Comparison of ENCODE assay signal across 1 cellular context in genomic region chr10:50554995-50555568, GRCh38.
TF ChIP-seq lines count a peak whose summit lies in the region.

No MANE protein-coding gene starts in this region.

TF ChIP-seq in K562, 482 proteins besides CTCF, POLR2A, EP300 and RAD21 (continued from another document and continues in another):
- TF ChIP-seq GMEB1 (CRISPR knock-in tag; IDR thresholded peaks at IDR 0.05) (no peak), ZNF175 (CRISPR knock-in tag; IDR thresholded peaks at IDR 0.05; ENCODE audit: low read depth) (peak; percentile 40), ZNF146 (CRISPR knock-in tag; IDR thresholded peaks at IDR 0.05; ENCODE audit: unreplicated experiment) (no peak), ZNF431 (CRISPR knock-in tag; IDR thresholded peaks at IDR 0.05) (0 out of 2 replicates have a peak, but pooled peaks have one; percentile 4), MEF2D (tag; conservative IDR thresholded peaks at IDR 0.05; ENCODE audit: low read depth) (no peak), E4F1 (CRISPR knock-in tag; IDR thresholded peaks at IDR 0.05; ENCODE audit: borderline replicate concordance) (no peak), ZFX (CRISPR knock-in tag; IDR thresholded peaks at IDR 0.05) (peak; percentile 37; the same call in 1 of the 2 replicates), L3MBTL2 (IDR thresholded peaks at IDR 0.05) (peak; percentile 91), SETDB1 (IDR thresholded peaks at IDR 0.05; ENCODE audit: low read length) (no peak), ATF6 (CRISPR knock-in tag; IDR thresholded peaks at IDR 0.05) (no peak), ZEB2 (IDR thresholded peaks at IDR 0.05) (peak; percentile 50; the same call in 1 of the 2 replicates), GABPA (tag; conservative IDR thresholded peaks at IDR 0.05; ENCODE audit: low read depth) (no peak; the same call in 1 of the 2 replicates), ZNF696 (CRISPR knock-in tag; conservative IDR thresholded peaks at IDR 0.05) (no peak), BMI1 (IDR thresholded peaks at IDR 0.05; ENCODE audit: low read length) (no peak), TARDBP (IDR thresholded peaks at IDR 0.05) (no peak), ZMIZ1 (IDR thresholded peaks at IDR 0.05; ENCODE audit: low read depth in 2 of 2, low read length in 2 of 2) (peak in 1 of 2 experiments; percentile 72; a peak in 2 of 4 replicates), MYC (IDR thresholded peaks at IDR 0.05; ENCODE audit: low read depth, low read length) (peak; percentile 90), MYC (CRISPR knock-in tag; IDR thresholded peaks at IDR 0.05; ENCODE audit: borderline replicate concordance, low read depth) (peak; percentile 63; the same call in 1 of the 2 replicates), AFF1 (IDR thresholded peaks at IDR 0.05; ENCODE audit: low read depth in 1 of 2, partially characterized antibody in 2 of 2) (peak in 1 of 2 experiments; percentile 42), MAFF (IDR thresholded peaks at IDR 0.05; ENCODE audit: low read length) (no peak), SAP30 (IDR thresholded peaks at IDR 0.05; ENCODE audit: borderline replicate concordance, insufficient read depth, low read depth, low read length, poor library complexity, severe bottlenecking) (no peak), TGIF2 (CRISPR knock-in tag; IDR thresholded peaks at IDR 0.05) (no peak), ZNF512 (tag; IDR thresholded peaks at IDR 0.05) (no peak), HNRNPLL (IDR thresholded peaks at IDR 0.05; ENCODE audit: low read depth, low read length, poor library complexity, severe bottlenecking) (no peak), SUPT5H (IDR thresholded peaks at IDR 0.05) (no peak), CHD2 (IDR thresholded peaks at IDR 0.05; ENCODE audit: low read depth, low read length) (no peak), ZNF75A (CRISPR knock-in tag; IDR thresholded peaks at IDR 0.05) (0 out of 2 replicates have a peak, but pooled peaks have one; percentile 11), ESRRA (IDR thresholded peaks at IDR 0.05; ENCODE audit: borderline replicate concordance, low read depth) (no peak), ZNF217 (CRISPR knock-in tag; IDR thresholded peaks at IDR 0.05) (no peak), HCFC1 (IDR thresholded peaks at IDR 0.05; ENCODE audit: low read depth, low read length) (no peak), POU5F1 (IDR thresholded peaks at IDR 0.05; ENCODE audit: borderline replicate concordance, low read depth, low read length, partially characterized antibody) (no peak), ETV1 (tag; conservative IDR thresholded peaks at IDR 0.05; ENCODE audit: low read depth) (no peak), ZNF518B (CRISPR knock-in tag; IDR thresholded peaks at IDR 0.05) (no peak), U2AF1 (optimal IDR thresholded peaks at IDR 0.05; ENCODE audit: low read depth, low read length) (no peak), ELF2 (CRISPR knock-in tag; IDR thresholded peaks at IDR 0.05) (no peak), RFX1 (IDR thresholded peaks at IDR 0.05) (no peak), HLTF (IDR thresholded peaks at IDR 0.05) (0 out of 2 replicates have a peak, but pooled peaks have one; percentile 37), FOSL1 (tag; conservative IDR thresholded peaks at IDR 0.05) (peak; percentile 59), NONO (IDR thresholded peaks at IDR 0.05; ENCODE audit: low read depth in 2 of 2, low read length in 1 of 2) (no peak), TOE1 (IDR thresholded peaks at IDR 0.05; ENCODE audit: borderline replicate concordance) (peak; percentile 51; the same call in 1 of the 2 replicates), TOE1 (CRISPR knock-in tag; IDR thresholded peaks at IDR 0.05; ENCODE audit: borderline replicate concordance, low read depth) (no peak), KAT7 (CRISPR knock-in tag; IDR thresholded peaks at IDR 0.05; ENCODE audit: borderline replicate concordance) (no peak), CBFB (CRISPR knock-in tag; IDR thresholded peaks at IDR 0.05) (no peak), BHLHE40 (IDR thresholded peaks at IDR 0.05; ENCODE audit: low read length) (no peak), U2AF2 (optimal IDR thresholded peaks at IDR 0.05; ENCODE audit: low read depth, low read length) (no peak), ZFP36 (IDR thresholded peaks at IDR 0.05; ENCODE audit: low read depth, low read length, partially characterized antibody) (no peak), SNAPC5 (CRISPR knock-in tag; IDR thresholded peaks at IDR 0.05) (no peak)
